8 cellular contexts compared by ENCODE assay signal in genomic region chr18:10787293-10787901, GRCh38.
DNase-seq lines count a peak whose midpoint lies in the region; ATAC-seq and TF ChIP-seq lines count a peak whose summit lies in the region.

No MANE protein-coding gene starts in this region.

- no peak overlapping the region for H3K4me2 ChIP-seq in hepatocyte

- no peaks in the 10 kb centered on the region for H3K9me2 ChIP-seq in hepatocyte (replicated peaks; ENCODE audit: insufficient read depth)

- H4K20me1 ChIP-seq in hepatocyte (ENCODE audit: insufficient read depth, poor library complexity, severe bottlenecking) = no peaks in the 10 kb centered on the region

- TF ChIP-seq CTCF in hepatocyte (IDR thresholded peaks at IDR 0.05; ENCODE audit: poor library complexity) = peak; percentile 71

- DNase-seq in NCI-H2227 (lab: John Stamatoyannopoulos, UW; ENCODE audit: unreplicated experiment) (peak; percentile 12), NCI-H2227 treated with DMSO at 0.1 percent for 48 hours (lab: John Stamatoyannopoulos, UW) (no peak), NCI-H1417 treated with DMSO at 0.1 percent for 48 hours (lab: John Stamatoyannopoulos, UW) (peak; percentile 9), T-helper 1 cell (peak; percentile 30 to 87 (median 63)), amygdala (lab: John Stamatoyannopoulos, UW) (peak in 47 of 56 donors; percentile 0 to 83 (median 43)), hepatocyte (ENCODE audit: low spot score) (peak; percentile 89)
- peak; percentile 84 for DNase-seq in stimulated activated CD4-positive, alpha-beta T cell treated with anti-CD3 and anti-CD28 coated beads, Interleukin-12 subunit alpha, Interleukin-12 subunit beta, amount 100 ng/mL, for 4 hours

- no peak overlapping the region for H3K27ac ChIP-seq in hepatocyte

- peak; percentile 83 for ATAC-seq in HG02870 (IDR thresholded peaks at IDR 0.05; ENCODE audit: unreplicated experiment)

- no peaks in the 10 kb centered on the region for H3K79me2 ChIP-seq in hepatocyte

- no peaks in the 10 kb centered on the region for H3K27me3 ChIP-seq in hepatocyte

- H3K4me1 ChIP-seq in hepatocyte (ENCODE audit: insufficient read depth) = no peaks in the 10 kb centered on the region

- H3K4me3 ChIP-seq in hepatocyte = no peak overlapping the region

- H3K36me3 ChIP-seq in hepatocyte (replicated peaks; ENCODE audit: insufficient read depth, low read depth) = no peaks in the 10 kb centered on the region

- 29% methylated on average over 5 of the region's 5 CpGs for WGBS in hepatocyte (ENCODE audit: low lambda C conversion rate, missing lambda C conversion rate)

- no peaks in the 10 kb centered on the region for H3K9me3 ChIP-seq in hepatocyte (ENCODE audit: low read depth)

- H2AFZ ChIP-seq in hepatocyte = no peak overlapping the region
